Comparison of ENCODE assay signal across 26 cellular contexts in genomic region chr11:113436672-113437252, GRCh38. TPM values are rescaled to one million over a fixed set of nuclear protein-coding genes. Genes with fewer than 3 reads are reported as not detected.
"Had no signal": no experiment of that assay in that cellular context is flagged by ENCODE, and none has a peak within 500 bp of the region (broad histone marks: within the 10 kb centered on the region; RNA-seq: fewer than 3 reads in every experiment).

No MANE protein-coding gene starts in this region.

- H3K4me1 ChIP-seq: colonic mucosa, left lung, right atrium auricular region, stomach had no signal

- H3K4me3 Mint-ChIP-seq: activated T-cell treated with anti-CD3 and anti-CD28 coated beads, Interleukin-2, amount 50 U/mL, for 72 hours; central memory CD8-positive, alpha-beta T cell; neural crest cell; stimulated activated effector memory CD8-positive, alpha-beta T cell treated with anti-CD3 and anti-CD28 coated beads, Interleukin-12 subunit alpha, Interleukin-12 subunit beta, amount 100 ng/mL, for 72 hours; type B pancreatic cell had no signal

- H3K4me2 ChIP-seq: smooth muscle cell had no signal

- FAIRE-seq: kidney had no signal

- H3K4me1 Mint-ChIP-seq: central memory CD8-positive, alpha-beta T cell; stimulated activated effector memory CD8-positive, alpha-beta T cell treated with anti-CD3 and anti-CD28 coated beads, Interleukin-12 subunit alpha, Interleukin-12 subunit beta, amount 100 ng/mL, for 72 hours had no signal

- H3K36me3 Mint-ChIP-seq: stimulated activated effector memory CD8-positive, alpha-beta T cell treated with anti-CD3 and anti-CD28 coated beads, Interleukin-12 subunit alpha, Interleukin-12 subunit beta, amount 100 ng/mL, for 72 hours; type B pancreatic cell had no signal

- H3K27ac Mint-ChIP-seq: activated T-cell treated with anti-CD3 and anti-CD28 coated beads, Interleukin-2, amount 50 U/mL, for 72 hours; progenitor cell of endocrine pancreas; stimulated activated effector memory CD8-positive, alpha-beta T cell treated with anti-CD3 and anti-CD28 coated beads, Interleukin-12 subunit alpha, Interleukin-12 subunit beta, amount 100 ng/mL, for 72 hours; type B pancreatic cell had no signal

- H3K36me3 ChIP-seq: brain microvascular endothelial cell, colonic mucosa, left lung, right atrium auricular region, stomach had no signal

- H3K27me3 ChIP-seq: brain microvascular endothelial cell, colonic mucosa, left lung, right atrium auricular region had no signal

- H3K9me3 Mint-ChIP-seq: activated T-cell treated with anti-CD3 and anti-CD28 coated beads, Interleukin-2, amount 50 U/mL, for 72 hours; central memory CD8-positive, alpha-beta T cell; neural crest cell; stimulated activated effector memory CD8-positive, alpha-beta T cell treated with anti-CD3 and anti-CD28 coated beads, Interleukin-12 subunit alpha, Interleukin-12 subunit beta, amount 100 ng/mL, for 72 hours; type B pancreatic cell had no signal

- H3K4me3 ChIP-seq: colonic mucosa, left lung, right atrium auricular region, smooth muscle cell, stomach had no signal

- H3K27ac ChIP-seq: brain microvascular endothelial cell, colonic mucosa, left lung, right atrium auricular region, stomach, VCaP had no signal

- DNase-seq: activated CD4-positive, alpha-beta T cell treated with anti-CD3 and anti-CD28 coated beads, Interleukin-2, amount 50 U/mL, for 4 hours; activated effector memory CD4-positive, alpha-beta T cell treated with anti-CD3 and anti-CD28 coated beads, Interleukin-2, amount 50 U/mL, for 16 hours; activated naive CD4-positive, alpha-beta T cell treated with anti-CD3 and anti-CD28 coated beads, Interleukin-2, amount 50 U/mL, for 16 hours; activated T-cell treated with anti-CD3 and anti-CD28 coated beads, Interleukin-2, amount 50 U/mL, for 72 hours; aorta; brain microvascular endothelial cell; colonic mucosa; erythroblast; foreskin melanocyte; head of caudate nucleus; kidney; left lung; stimulated activated CD4-positive, alpha-beta T cell treated with anti-CD3 and anti-CD28 coated beads, Interleukin-4, amount 100 ng/mL, for 24 hours; stomach; T-helper 2 cell had no signal

RNA-seq across cellular contexts. Expression of gene DRD2, which starts 38.4 kb away (rescaled TPM):
- total RNA-seq: activated CD8-positive, alpha-beta memory T cell treated with anti-CD3 and anti-CD28 coated beads for 36 hours; left lung; lung microvascular endothelial cell; right atrium auricular region; stomach had no signal

RNA-seq across cellular contexts. Expression of gene ANKK1, which starts 49.2 kb away (rescaled TPM):
- total RNA-seq: lung microvascular endothelial cell, right atrium auricular region, smooth muscle cell, stomach, temporal lobe had no signal
- polyA plus RNA-seq: smooth muscle cell had no signal
